In the genomic region with DNA sequence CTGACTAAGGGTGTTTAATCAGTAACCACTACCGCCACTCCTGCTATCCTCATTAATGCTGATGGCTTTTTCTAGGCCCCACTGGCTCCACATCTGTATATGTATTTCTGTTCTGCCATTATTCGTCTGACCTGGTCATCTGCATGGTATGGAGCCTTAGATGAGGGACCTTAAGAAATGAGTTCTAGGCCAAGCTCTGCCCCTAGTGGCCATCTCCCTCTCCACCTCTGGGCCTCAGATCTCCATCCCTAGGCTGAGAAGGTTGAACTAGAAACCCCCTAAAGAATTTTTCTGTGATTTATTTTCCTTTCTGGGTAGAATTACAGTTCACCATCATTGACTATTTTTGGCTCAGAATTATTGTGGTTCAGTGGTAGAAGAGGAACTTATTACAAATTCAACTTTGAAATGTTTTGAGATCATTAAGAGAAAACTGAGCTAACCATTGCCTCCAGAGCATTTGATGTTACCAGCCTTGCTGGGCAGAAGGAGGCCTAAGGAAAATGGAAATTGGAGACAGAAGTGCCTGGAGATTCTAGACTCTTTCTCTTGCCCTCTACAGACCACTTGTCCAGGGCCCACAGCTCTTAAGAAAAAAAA, we compare ENCODE assay signal across 12 cellular contexts.
A peak's percentile ranks its signal among the peaks of the same experiment; 100 is the strongest.
DNase-seq lines count a peak whose midpoint lies in the region; ATAC-seq, FAIRE-seq and TF ChIP-seq lines count a peak whose summit lies in the region.
"Had no signal": no experiment of that assay in that cellular context is flagged by ENCODE, and none has a peak within 500 bp of the region (broad histone marks: within the 10 kb centered on the region; RNA-seq: fewer than 3 reads in every experiment).

No MANE protein-coding gene starts in this region.

- intact Hi-C loops in psoas muscle (cut with DNase I): no loop called here

- no peak overlapping the region for H3K4me3 ChIP-seq in Loucy (ENCODE audit: low read length, poor library complexity, severe bottlenecking)
- H3K4me3 ChIP-seq in H1 (ENCODE audit: extremely low read depth in 1 of 4, insufficient read depth in 2 of 4, low read depth in 3 of 4, low read length in 4 of 4): no peak overlapping the region
- no peak overlapping the region for H3K4me3 ChIP-seq in psoas muscle

- peak; percentile 76 for TF ChIP-seq CTCF in Loucy (conservative IDR thresholded peaks at IDR 0.05; ENCODE audit: low read length)
- TF ChIP-seq CTCF in H1 (IDR thresholded peaks at IDR 0.05; ENCODE audit: control extremely low read depth in 1 of 3, insufficient read depth in 1 of 3, low read depth in 1 of 3, low read length in 3 of 3): peak; percentile 35 to 73 (median 66)
- peak; percentile 17 for TF ChIP-seq CTCF in psoas muscle (IDR thresholded peaks at IDR 0.05)

- FAIRE-seq in H1 (lab: Jason Lieb, UNC): peak; percentile 52

- no peaks in the 10 kb centered on the region for H3K23me2 ChIP-seq in H1 (ENCODE audit: low read depth, low read length)

- no peaks in the 10 kb centered on the region for H3F3A ChIP-seq in Loucy (ENCODE audit: low read depth)

- TF ChIP-seq EP300 in H1 (IDR thresholded peaks at IDR 0.05; ENCODE audit: borderline replicate concordance in 1 of 2, low read depth in 2 of 2, low read length in 2 of 2): no peak

- H3K14ac ChIP-seq in H1 (ENCODE audit: insufficient read length): no peak overlapping the region

- no peak overlapping the region for H3K4me2 ChIP-seq in Loucy (ENCODE audit: low read depth, low read length, poor library complexity, severe bottlenecking)
- H3K4me2 ChIP-seq in H1 (ENCODE audit: insufficient read depth in 1 of 2, low read depth in 2 of 2, low read length in 2 of 2): no peak overlapping the region

- no peaks in the 10 kb centered on the region for H3K36me3 ChIP-seq in Loucy (ENCODE audit: insufficient read depth, low read length)
- no peaks in the 10 kb centered on the region for H3K36me3 ChIP-seq in H1 (ENCODE audit: control insufficient read depth in 2 of 4, insufficient read depth in 4 of 4, low read length in 3 of 4)
- no peaks in the 10 kb centered on the region for H3K36me3 ChIP-seq in psoas muscle (ENCODE audit: insufficient read depth in 1 of 2, low read depth in 1 of 2)

- no peaks in the 10 kb centered on the region for H3K79me1 ChIP-seq in H1 (ENCODE audit: low read depth, low read length)

- no peak overlapping the region for H2BK15ac ChIP-seq in H1 (ENCODE audit: low read length)

- H3K27ac ChIP-seq in H1 (ENCODE audit: low read depth, low read length) (no peak overlapping the region), psoas muscle (no peak overlapping the region)

- POLR2A ChIA-PET in H1 (lab: Charles Lee; ENCODE audit: partially characterized antibody): no interaction called here

- H2BK20ac ChIP-seq in H1 (ENCODE audit: low read length): no peak overlapping the region

- H3K56ac ChIP-seq in H1 (replicated peaks; ENCODE audit: insufficient read length, low read depth, low read length): no peak overlapping the region

- no peaks in the 10 kb centered on the region for H3K27me3 ChIP-seq in Loucy (ENCODE audit: insufficient read depth, low read length, poor library complexity, severe bottlenecking)
- no peaks in the 10 kb centered on the region for H3K27me3 ChIP-seq in H1 (replicated peaks in 1 of 4; ENCODE audit: control insufficient read depth in 3 of 4, extremely low read depth in 1 of 4, insufficient read depth in 3 of 4, low read length in 3 of 4)
- no peaks in the 10 kb centered on the region for H3K27me3 ChIP-seq in psoas muscle (ENCODE audit: insufficient read depth in 3 of 3, low read length in 2 of 3)

- ATAC-seq in psoas muscle: no peak
- ATAC-seq: left ventricle myocardium superior; stimulated activated naive CD8-positive, alpha-beta T cell treated with anti-CD3 and anti-CD28 coated beads, Interleukin-15, amount 100 ng/mL, for 72 hours had no signal

- H3K4me1 ChIP-seq in Loucy (ENCODE audit: insufficient read depth, low read length, poor library complexity, severe bottlenecking): no peaks in the 10 kb centered on the region
- H3K4me1 ChIP-seq in H1 (replicated peaks in 1 of 4; ENCODE audit: control insufficient read depth in 3 of 4, insufficient read depth in 4 of 4, low read length in 3 of 4): no peaks in the 10 kb centered on the region
- no peaks in the 10 kb centered on the region for H3K4me1 ChIP-seq in psoas muscle

- no peak overlapping the region for H3K4ac ChIP-seq in H1 (replicated peaks; ENCODE audit: insufficient read length, low read depth, low read length)

- H3K79me2 ChIP-seq in Loucy (ENCODE audit: insufficient read depth, low read length) (no peaks in the 10 kb centered on the region), H1 (ENCODE audit: control insufficient read depth in 1 of 2, insufficient read depth in 2 of 2, low read length in 2 of 2) (no peaks in the 10 kb centered on the region)

- no peak overlapping the region for H3K9ac ChIP-seq in Loucy (ENCODE audit: low read depth, low read length, poor library complexity, severe bottlenecking)
- no peak overlapping the region for H3K9ac ChIP-seq in H1 (replicated peaks in 1 of 4; ENCODE audit: extremely low read depth in 1 of 4, low read depth in 3 of 4, low read length in 3 of 4)

- H3K9me2 ChIP-seq in Loucy (replicated peaks; ENCODE audit: low read depth, low read length): no peaks in the 10 kb centered on the region

- peak in 1 of 2 experiments; percentile 40; a peak in 2 of 4 replicates for TF ChIP-seq RAD21 in H1 (IDR thresholded peaks at IDR 0.05 in 1 of 2, conservative IDR thresholded peaks at IDR 0.05 in 1 of 2; ENCODE audit: low read depth in 2 of 2, low read length in 2 of 2)

- no peak overlapping the region for H3K18ac ChIP-seq in H1 (ENCODE audit: extremely low read depth, low read length)

- no peak for TF ChIP-seq POLR2A in H1 (IDR thresholded peaks at IDR 0.05; ENCODE audit: control extremely low read depth in 1 of 2, low read depth in 2 of 2, low read length in 2 of 2)

- DNase-seq in DMS53 (lab: John Stamatoyannopoulos, UW) (peak; percentile 20), DMS53 treated with DMSO at 0.1 percent for 48 hours (lab: John Stamatoyannopoulos, UW; ENCODE audit: unreplicated experiment) (no peak), H1 (ENCODE audit: low read depth in 1 of 2, low spot score in 2 of 2) (no peak), psoas muscle (no peak), COLO668 (lab: John Stamatoyannopoulos, UW; ENCODE audit: unreplicated experiment) (no peak), DMS114 treated with DMSO at 0.1 percent for 48 hours (lab: John Stamatoyannopoulos, UW; ENCODE audit: unreplicated experiment) (no peak)
- DNase-seq in stimulated activated CD4-positive, alpha-beta T cell treated with anti-CD3 and anti-CD28 coated beads, Interleukin-4, amount 100 ng/mL, for 4 hours: no peak
- DNase-seq: activated T-cell treated with anti-CD3 and anti-CD28 coated beads, Interleukin-2, amount 50 U/mL, for 1 hour; left ventricle myocardium superior; NCI-H1092 treated with DMSO at 0.1 percent for 48 hours; stimulated activated naive CD8-positive, alpha-beta T cell treated with anti-CD3 and anti-CD28 coated beads, Interleukin-15, amount 100 ng/mL, for 72 hours had no signal

- H4K8ac ChIP-seq in H1 (ENCODE audit: extremely low read depth, insufficient read depth, low read length): no peak overlapping the region

- no peak overlapping the region for H4K91ac ChIP-seq in H1 (replicated peaks; ENCODE audit: insufficient read length, low read length)

- no peak overlapping the region for H2BK120ac ChIP-seq in H1 (replicated peaks; ENCODE audit: low read depth, low read length)

- H2BK12ac ChIP-seq in H1 (ENCODE audit: low read depth, low read length): no peak overlapping the region

- no peak overlapping the region for H3K23ac ChIP-seq in H1 (ENCODE audit: insufficient read length)

- WGBS in H1 (ENCODE audit: extremely low coverage in 1 of 2, insufficient coverage in 1 of 2, insufficient read length in 1 of 2, insufficient replicate concordance in 2 of 2, low coverage in 1 of 2, low lambda C conversion rate in 2 of 2, missing lambda C conversion rate in 1 of 2), 2 experiments: 90% methylated on average over 2 of the region's 2 CpGs; no CpG with 5 or more reads in 1 of the 2 experiments
- 87 to 94% (median 91%) methylated on average over 2 of the region's 2 CpGs for WGBS in psoas muscle, 3 donors

- no peak overlapping the region for H2AFZ ChIP-seq in Loucy (ENCODE audit: low read length)
- H2AFZ ChIP-seq in H1 (ENCODE audit: low read length): no peak overlapping the region

- no peak overlapping the region for H2BK5ac ChIP-seq in H1 (ENCODE audit: low read depth, low read length)

- H3K9me3 ChIP-seq in Loucy (ENCODE audit: insufficient read depth, low read depth, low read length) (no peaks in the 10 kb centered on the region; the same call in 1 of the 2 replicates), H1 (ENCODE audit: insufficient read depth in 2 of 2, low read depth in 1 of 2, low read length in 1 of 2) (peaks cover 0 to 2% of the 10 kb centered on the region in 2 experiments; a peak in 1 of 4 replicates), psoas muscle (no peaks in the 10 kb centered on the region)

- CTCF ChIA-PET in H1 (lab: Charles Lee; ENCODE audit: partially characterized antibody): interaction anchor here (0.8 to 4.1 kb wide), 21 partner anchors 9 to 343 kb away, joined by 3 to 36 read pairs (median 4); no protein-coding TSS in a partner anchor

- H4K5ac ChIP-seq in H1 (ENCODE audit: insufficient read length, low read depth, low read length): no peak overlapping the region

- H4K20me1 ChIP-seq in Loucy (ENCODE audit: insufficient read depth, low read length, poor library complexity, severe bottlenecking) (no peaks in the 10 kb centered on the region), H1 (replicated peaks in 1 of 2; ENCODE audit: control insufficient read depth in 1 of 2, insufficient read depth in 2 of 2, low read length in 2 of 2) (no peaks in the 10 kb centered on the region)

- H2AK5ac ChIP-seq in H1 (ENCODE audit: low read depth, low read length): no peak overlapping the region

TF ChIP-seq in H1, 55 proteins besides CTCF, POLR2A, EP300 and RAD21 (continues in another document):
- TF ChIP-seq TAF1 (IDR thresholded peaks at IDR 0.05; ENCODE audit: low read depth, low read length): no peak
- TF ChIP-seq CHD1 (IDR thresholded peaks at IDR 0.05; ENCODE audit: low read depth, low read length): no peak
- no peak for TF ChIP-seq JUN (IDR thresholded peaks at IDR 0.05; ENCODE audit: low read depth, low read length)
- TF ChIP-seq BRCA1 (IDR thresholded peaks at IDR 0.05; ENCODE audit: low read depth, low read length): no peak
- TF ChIP-seq, protein P1, sequence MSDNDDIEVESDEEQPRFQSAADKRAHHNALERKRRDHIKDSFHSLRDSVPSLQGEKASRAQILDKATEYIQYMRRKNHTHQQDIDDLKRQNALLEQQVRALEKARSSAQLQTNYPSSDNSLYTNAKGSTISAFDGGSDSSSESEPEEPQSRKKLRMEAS (IDR thresholded peaks at IDR 0.05): no peak
- TF ChIP-seq SIX5 (IDR thresholded peaks at IDR 0.05; ENCODE audit: low read depth, low read length): no peak
- TF ChIP-seq GTF2F1 (IDR thresholded peaks at IDR 0.05; ENCODE audit: borderline replicate concordance, low read depth, low read length): no peak
- no peak for TF ChIP-seq HDAC2 (IDR thresholded peaks at IDR 0.05; ENCODE audit: borderline replicate concordance in 1 of 2, low read depth in 2 of 2, low read length in 2 of 2)
- TF ChIP-seq CTBP2 (IDR thresholded peaks at IDR 0.05; ENCODE audit: borderline replicate concordance, insufficient read depth, insufficient read length, low read length): no peak
- no peak for TF ChIP-seq CHD2 (IDR thresholded peaks at IDR 0.05; ENCODE audit: low read length)

Comparison
In these comparisons a context has a peak if more than half of its experiments do, and no peak if none do; other contexts are left out.
1. CTCF ChIP-seq: peak in every context shown above with its lines; median percentile 76 in Loucy; 66 in H1; 17 in psoas muscle.